ENCODE assay signal across 17 cellular contexts in the genomic region with DNA sequence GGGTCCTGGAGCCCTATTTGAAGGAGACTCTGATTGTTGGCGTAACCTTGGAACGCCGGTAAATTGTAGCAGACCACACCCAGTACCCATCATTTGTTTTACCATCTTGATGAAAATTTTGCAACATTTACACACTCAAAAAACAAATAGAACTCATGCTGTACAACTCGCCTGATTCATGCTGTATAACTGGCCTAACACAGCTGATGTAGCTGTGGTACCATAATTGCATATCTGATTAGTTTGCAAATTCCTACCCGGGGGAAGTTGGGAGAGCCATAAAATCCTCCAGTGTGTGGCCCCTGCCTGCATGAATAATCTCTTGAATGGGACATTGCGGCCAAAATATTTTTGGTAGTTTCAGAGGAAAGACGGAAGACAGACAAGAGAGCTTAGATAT. TPM values are rescaled to one million over a fixed set of nuclear protein-coding genes. Genes with fewer than 3 reads are reported as not detected.
"Had no signal": no experiment of that assay in that cellular context is flagged by ENCODE, and none has a peak within 500 bp of the region (broad histone marks: within the 10 kb centered on the region; RNA-seq: fewer than 3 reads in every experiment).

No MANE protein-coding gene starts in this region.

- H3K4me3 ChIP-seq: esophagus squamous epithelium, lung, mucosa of descending colon, prostate gland, right lobe of liver, thoracic aorta had no signal

- H3K9me3 ChIP-seq: esophagus squamous epithelium, mucosa of descending colon, prostate gland, right lobe of liver, thoracic aorta had no signal

- ATAC-seq: activated CD8-positive, alpha-beta T cell treated with anti-CD3 and anti-CD28 coated beads, Interleukin-2, amount 10 ng/mL, durations not matched to agents 7 days and 5 days; foreskin keratinocyte; left colon; mucosa of descending colon; natural killer cell treated with Interleukin-12 subunit alpha and Interleukin-12 subunit beta and Interleukin-15 and Interleukin-18, amount 100 ng/mL, for 72 hours; right lobe of liver; WTC11 had no signal

- H3K27ac ChIP-seq: esophagus squamous epithelium, foreskin keratinocyte, prostate gland, right lobe of liver, thoracic aorta had no signal

- H3K4me1 ChIP-seq: prostate gland, right lobe of liver had no signal

- H3K27me3 ChIP-seq: esophagus squamous epithelium, foreskin keratinocyte, right lobe of liver had no signal

- H3K36me3 ChIP-seq: prostate gland, right lobe of liver, thoracic aorta had no signal

- DNase-seq: activated CD4-positive, alpha-beta T cell treated with anti-CD3 and anti-CD28 coated beads for 48 hours; activated CD8-positive, alpha-beta memory T cell treated with anti-CD3 and anti-CD28 coated beads, Interleukin-2, amount 50 U/mL, for 48 hours; activated CD8-positive, alpha-beta T cell treated with anti-CD3 and anti-CD28 coated beads, Interleukin-2, amount 10 ng/mL, durations not matched to agents 7 days and 5 days; amygdala; esophagus squamous epithelium; foreskin keratinocyte; left colon; mucosa of descending colon; occipital lobe; right lobe of liver; stimulated activated CD4-positive, alpha-beta T cell treated with anti-CD3 and anti-CD28 coated beads, Interleukin-12 subunit alpha, Interleukin-12 subunit beta, amount 100 ng/mL, for 4 hours; stimulated activated naive CD4-positive, alpha-beta T cell treated with Interleukin-2 at 50 U/mL for 16 hours had no signal

RNA-seq across cellular contexts. Expression of a gene that starts 9.7 kb away (rescaled TPM):
- total RNA-seq: activated CD8-positive, alpha-beta T cell treated with anti-CD3 and anti-CD28 coated beads, Interleukin-2, amount 10 ng/mL, durations not matched to agents 7 days and 5 days; occipital lobe; WTC11 had no signal
